Comparison of ENCODE assay signal across 2 cellular contexts in genomic region chr19:4379383-4380253, GRCh38.
TF ChIP-seq lines count a peak whose summit lies in the region.

No MANE protein-coding gene starts in this region.

TF ChIP-seq in GM23338, 12 proteins besides CTCF, POLR2A, EP300 and RAD21:
- no peak for TF ChIP-seq JUNB (IDR thresholded peaks at IDR 0.05; ENCODE audit: unreplicated experiment)
- TF ChIP-seq, protein P1, sequence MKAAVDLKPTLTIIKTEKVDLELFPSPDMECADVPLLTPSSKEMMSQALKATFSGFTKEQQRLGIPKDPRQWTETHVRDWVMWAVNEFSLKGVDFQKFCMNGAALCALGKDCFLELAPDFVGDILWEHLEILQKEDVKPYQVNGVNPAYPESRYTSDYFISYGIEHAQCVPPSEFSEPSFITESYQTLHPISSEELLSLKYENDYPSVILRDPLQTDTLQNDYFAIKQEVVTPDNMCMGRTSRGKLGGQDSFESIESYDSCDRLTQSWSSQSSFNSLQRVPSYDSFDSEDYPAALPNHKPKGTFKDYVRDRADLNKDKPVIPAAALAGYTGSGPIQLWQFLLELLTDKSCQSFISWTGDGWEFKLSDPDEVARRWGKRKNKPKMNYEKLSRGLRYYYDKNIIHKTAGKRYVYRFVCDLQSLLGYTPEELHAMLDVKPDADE (IDR thresholded peaks at IDR 0.05): no peak
- TF ChIP-seq NANOG (IDR thresholded peaks at IDR 0.05; ENCODE audit: borderline replicate concordance): no peak
- TF ChIP-seq EZH2 (IDR thresholded peaks at IDR 0.05; ENCODE audit: low read depth, unreplicated experiment): no peak
- no peak for TF ChIP-seq ZNF462 (CRISPR knock-in tag; IDR thresholded peaks at IDR 0.05)
- TF ChIP-seq ZNF331 (CRISPR knock-in tag; IDR thresholded peaks at IDR 0.05; ENCODE audit: low read depth): no peak
- no peak for TF ChIP-seq POLR2AphosphoS5 (IDR thresholded peaks at IDR 0.05; ENCODE audit: low read depth)
- no peak for TF ChIP-seq EZH2phosphoT487 (IDR thresholded peaks at IDR 0.05; ENCODE audit: unreplicated experiment)
- no peak for TF ChIP-seq ZNF114 (CRISPR knock-in tag; IDR thresholded peaks at IDR 0.05)
- TF ChIP-seq STAT1 (IDR thresholded peaks at IDR 0.05; ENCODE audit: unreplicated experiment): no peak
- TF ChIP-seq CREB1 (CRISPR knock-in tag; IDR thresholded peaks at IDR 0.05; ENCODE audit: low read depth): no peak
- TF ChIP-seq REST (IDR thresholded peaks at IDR 0.05; ENCODE audit: unreplicated experiment): no peak

TF ChIP-seq in endothelial cell of umbilical vein, 7 proteins besides CTCF, POLR2A, EP300 and RAD21:
- TF ChIP-seq FOS (IDR thresholded peaks at IDR 0.05; ENCODE audit: borderline replicate concordance, insufficient read depth, low read length) (no peak), GATA2 (IDR thresholded peaks at IDR 0.05; ENCODE audit: insufficient read depth, insufficient read length, low read depth, low read length) (no peak), MYC (IDR thresholded peaks at IDR 0.05; ENCODE audit: low read depth, low read length) (no peak), MAX (IDR thresholded peaks at IDR 0.05; ENCODE audit: insufficient read depth, insufficient read length) (no peak), POLR2AphosphoS5 (IDR thresholded peaks at IDR 0.05; ENCODE audit: insufficient read depth, low read depth, low read length) (no peak), EZH2 (IDR thresholded peaks at IDR 0.05; ENCODE audit: borderline replicate concordance, low read depth, low read length, severe bottlenecking) (no peak), JUN (IDR thresholded peaks at IDR 0.05; ENCODE audit: borderline replicate concordance, insufficient read depth, insufficient read length, low read depth) (no peak)
